1 cellular context compared by ENCODE assay signal in genomic region chr1:116292929-116293725, GRCh38.
TF ChIP-seq lines count a peak whose summit lies in the region.

No MANE protein-coding gene starts in this region.

TF ChIP-seq in HepG2, 621 proteins besides CTCF, POLR2A, EP300 and RAD21 (continued from another document and continues in another):
- TF ChIP-seq, protein P1, sequence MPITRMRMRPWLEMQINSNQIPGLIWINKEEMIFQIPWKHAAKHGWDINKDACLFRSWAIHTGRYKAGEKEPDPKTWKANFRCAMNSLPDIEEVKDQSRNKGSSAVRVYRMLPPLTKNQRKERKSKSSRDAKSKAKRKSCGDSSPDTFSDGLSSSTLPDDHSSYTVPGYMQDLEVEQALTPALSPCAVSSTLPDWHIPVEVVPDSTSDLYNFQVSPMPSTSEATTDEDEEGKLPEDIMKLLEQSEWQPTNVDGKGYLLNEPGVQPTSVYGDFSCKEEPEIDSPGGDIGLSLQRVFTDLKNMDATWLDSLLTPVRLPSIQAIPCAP (CRISPR knock-in tag; IDR thresholded peaks at IDR 0.05; ENCODE audit: low read depth) = no peak
- TF ChIP-seq BRD4 (CRISPR knock-in tag; IDR thresholded peaks at IDR 0.05) (no peak), STAT5B (CRISPR knock-in tag; IDR thresholded peaks at IDR 0.05) (no peak), ZNF121 (CRISPR knock-in tag; IDR thresholded peaks at IDR 0.05) (no peak), LCORL (IDR thresholded peaks at IDR 0.05) (no peak), LCORL (CRISPR knock-in tag; IDR thresholded peaks at IDR 0.05) (peak; percentile 79), ZNF563 (CRISPR knock-in tag; IDR thresholded peaks at IDR 0.05) (no peak), POGZ (CRISPR knock-in tag; IDR thresholded peaks at IDR 0.05) (peak; percentile 67), CREB1 (IDR thresholded peaks at IDR 0.05) (no peak), CREB1 (CRISPR knock-in tag; IDR thresholded peaks at IDR 0.05) (peak; percentile 86), ELF4 (CRISPR knock-in tag; IDR thresholded peaks at IDR 0.05; ENCODE audit: borderline replicate concordance) (no peak), PHF21A (CRISPR knock-in tag; IDR thresholded peaks at IDR 0.05) (peak; percentile 92), KLF12 (CRISPR knock-in tag; IDR thresholded peaks at IDR 0.05; ENCODE audit: borderline replicate concordance) (no peak), ZC3H13 (CRISPR knock-in tag; IDR thresholded peaks at IDR 0.05) (no peak), ZNF430 (CRISPR knock-in tag; IDR thresholded peaks at IDR 0.05) (peak; percentile 55; the same call in 1 of the 2 replicates), ZFY (CRISPR knock-in tag; IDR thresholded peaks at IDR 0.05) (peak; percentile 47), PHB2 (IDR thresholded peaks at IDR 0.05; ENCODE audit: partially characterized antibody) (no peak), ZNF180 (CRISPR knock-in tag; IDR thresholded peaks at IDR 0.05; ENCODE audit: borderline replicate concordance, low read depth) (no peak), MYPOP (CRISPR knock-in tag; IDR thresholded peaks at IDR 0.05) (peak; percentile 75; the same call in 1 of the 2 replicates), ZNF33A (CRISPR knock-in tag; IDR thresholded peaks at IDR 0.05; ENCODE audit: borderline replicate concordance) (no peak), ZSCAN12 (CRISPR knock-in tag; IDR thresholded peaks at IDR 0.05) (no peak), ZNF777 (CRISPR knock-in tag; IDR thresholded peaks at IDR 0.05) (no peak), SNAPC2 (CRISPR knock-in tag; IDR thresholded peaks at IDR 0.05) (0 out of 2 replicates have a peak, but pooled peaks have one; percentile 81), ESRRA (CRISPR knock-in tag; IDR thresholded peaks at IDR 0.05; ENCODE audit: low read depth) (no peak; the same call in 1 of the 2 replicates), NFIB (CRISPR knock-in tag; IDR thresholded peaks at IDR 0.05; ENCODE audit: borderline replicate concordance) (no peak), ZNF496 (CRISPR knock-in tag; IDR thresholded peaks at IDR 0.05; ENCODE audit: insufficient replicate concordance) (no peak), GATAD2A (CRISPR knock-in tag; IDR thresholded peaks at IDR 0.05) (peak; percentile 98), MBD4 (IDR thresholded peaks at IDR 0.05; ENCODE audit: borderline replicate concordance, low read length) (peak; percentile 86; the same call in 1 of the 2 replicates), PAX8 (CRISPR knock-in tag; IDR thresholded peaks at IDR 0.05; ENCODE audit: borderline replicate concordance) (no peak), PHF20 (CRISPR knock-in tag; IDR thresholded peaks at IDR 0.05) (no peak), ZNF747 (CRISPR knock-in tag; IDR thresholded peaks at IDR 0.05; ENCODE audit: borderline replicate concordance) (peak; percentile 72; the same call in 1 of the 2 replicates), ZNF441 (CRISPR knock-in tag; IDR thresholded peaks at IDR 0.05; ENCODE audit: borderline replicate concordance) (peak; percentile 32; the same call in 1 of the 2 replicates), FOXP1 (IDR thresholded peaks at IDR 0.05) (peak; percentile 92), FOXP1 (CRISPR knock-in tag; IDR thresholded peaks at IDR 0.05) (peak; percentile 100), ZNF644 (CRISPR knock-in tag; IDR thresholded peaks at IDR 0.05; ENCODE audit: low read depth) (peak; percentile 90), SIX1 (CRISPR knock-in tag; IDR thresholded peaks at IDR 0.05; ENCODE audit: borderline replicate concordance) (peak; percentile 82; the same call in 1 of the 2 replicates), RBFOX2 (IDR thresholded peaks at IDR 0.05; ENCODE audit: low read depth, low read length) (no peak), ZNF703 (CRISPR knock-in tag; IDR thresholded peaks at IDR 0.05; ENCODE audit: borderline replicate concordance) (peak; percentile 92), ZNF317 (CRISPR knock-in tag; IDR thresholded peaks at IDR 0.05) (0 out of 2 replicates have a peak, but pooled peaks have one; percentile 29), ZBTB44 (CRISPR knock-in tag; IDR thresholded peaks at IDR 0.05) (no peak), ZNF3 (CRISPR knock-in tag; IDR thresholded peaks at IDR 0.05) (peak; percentile 94), THAP7 (CRISPR knock-in tag; IDR thresholded peaks at IDR 0.05) (no peak), ZFP90 (CRISPR knock-in tag; IDR thresholded peaks at IDR 0.05; ENCODE audit: borderline replicate concordance) (no peak), SIN3A (IDR thresholded peaks at IDR 0.05; ENCODE audit: borderline replicate concordance, low read depth, low read length) (no peak), ZNF569 (CRISPR knock-in tag; IDR thresholded peaks at IDR 0.05; ENCODE audit: borderline replicate concordance) (no peak), SP2 (CRISPR knock-in tag; IDR thresholded peaks at IDR 0.05) (no peak), ZNF660 (CRISPR knock-in tag; IDR thresholded peaks at IDR 0.05; ENCODE audit: borderline replicate concordance, low read depth) (no peak), GLI4 (CRISPR knock-in tag; IDR thresholded peaks at IDR 0.05; ENCODE audit: borderline replicate concordance) (no peak), MTA1 (CRISPR knock-in tag; IDR thresholded peaks at IDR 0.05; ENCODE audit: borderline replicate concordance) (no peak), ZBTB14 (CRISPR knock-in tag; IDR thresholded peaks at IDR 0.05) (no peak), HOXA3 (CRISPR knock-in tag; IDR thresholded peaks at IDR 0.05) (peak; percentile 86; the same call in 1 of the 2 replicates)
- TF ChIP-seq, protein P2, sequence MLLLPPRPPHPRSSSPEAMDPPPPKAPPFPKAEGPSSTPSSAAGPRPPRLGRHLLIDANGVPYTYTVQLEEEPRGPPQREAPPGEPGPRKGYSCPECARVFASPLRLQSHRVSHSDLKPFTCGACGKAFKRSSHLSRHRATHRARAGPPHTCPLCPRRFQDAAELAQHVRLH (CRISPR knock-in tag; IDR thresholded peaks at IDR 0.05; ENCODE audit: borderline replicate concordance, low read depth) = 0 out of 2 replicates have a peak, but pooled peaks have one; percentile 34
- TF ChIP-seq, protein P3, sequence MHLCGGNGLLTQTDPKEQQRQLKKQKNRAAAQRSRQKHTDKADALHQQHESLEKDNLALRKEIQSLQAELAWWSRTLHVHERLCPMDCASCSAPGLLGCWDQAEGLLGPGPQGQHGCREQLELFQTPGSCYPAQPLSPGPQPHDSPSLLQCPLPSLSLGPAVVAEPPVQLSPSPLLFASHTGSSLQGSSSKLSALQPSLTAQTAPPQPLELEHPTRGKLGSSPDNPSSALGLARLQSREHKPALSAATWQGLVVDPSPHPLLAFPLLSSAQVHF (CRISPR knock-in tag; IDR thresholded peaks at IDR 0.05) = no peak
- TF ChIP-seq, protein P4, sequence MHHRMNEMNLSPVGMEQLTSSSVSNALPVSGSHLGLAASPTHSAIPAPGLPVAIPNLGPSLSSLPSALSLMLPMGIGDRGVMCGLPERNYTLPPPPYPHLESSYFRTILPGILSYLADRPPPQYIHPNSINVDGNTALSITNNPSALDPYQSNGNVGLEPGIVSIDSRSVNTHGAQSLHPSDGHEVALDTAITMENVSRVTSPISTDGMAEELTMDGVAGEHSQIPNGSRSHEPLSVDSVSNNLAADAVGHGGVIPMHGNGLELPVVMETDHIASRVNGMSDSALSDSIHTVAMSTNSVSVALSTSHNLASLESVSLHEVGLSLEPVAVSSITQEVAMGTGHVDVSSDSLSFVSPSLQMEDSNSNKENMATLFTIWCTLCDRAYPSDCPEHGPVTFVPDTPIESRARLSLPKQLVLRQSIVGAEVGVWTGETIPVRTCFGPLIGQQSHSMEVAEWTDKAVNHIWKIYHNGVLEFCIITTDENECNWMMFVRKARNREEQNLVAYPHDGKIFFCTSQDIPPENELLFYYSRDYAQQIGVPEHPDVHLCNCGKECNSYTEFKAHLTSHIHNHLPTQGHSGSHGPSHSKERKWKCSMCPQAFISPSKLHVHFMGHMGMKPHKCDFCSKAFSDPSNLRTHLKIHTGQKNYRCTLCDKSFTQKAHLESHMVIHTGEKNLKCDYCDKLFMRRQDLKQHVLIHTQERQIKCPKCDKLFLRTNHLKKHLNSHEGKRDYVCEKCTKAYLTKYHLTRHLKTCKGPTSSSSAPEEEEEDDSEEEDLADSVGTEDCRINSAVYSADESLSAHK (CRISPR knock-in tag; IDR thresholded peaks at IDR 0.05; ENCODE audit: borderline replicate concordance) = no peak
- TF ChIP-seq, protein P5, sequence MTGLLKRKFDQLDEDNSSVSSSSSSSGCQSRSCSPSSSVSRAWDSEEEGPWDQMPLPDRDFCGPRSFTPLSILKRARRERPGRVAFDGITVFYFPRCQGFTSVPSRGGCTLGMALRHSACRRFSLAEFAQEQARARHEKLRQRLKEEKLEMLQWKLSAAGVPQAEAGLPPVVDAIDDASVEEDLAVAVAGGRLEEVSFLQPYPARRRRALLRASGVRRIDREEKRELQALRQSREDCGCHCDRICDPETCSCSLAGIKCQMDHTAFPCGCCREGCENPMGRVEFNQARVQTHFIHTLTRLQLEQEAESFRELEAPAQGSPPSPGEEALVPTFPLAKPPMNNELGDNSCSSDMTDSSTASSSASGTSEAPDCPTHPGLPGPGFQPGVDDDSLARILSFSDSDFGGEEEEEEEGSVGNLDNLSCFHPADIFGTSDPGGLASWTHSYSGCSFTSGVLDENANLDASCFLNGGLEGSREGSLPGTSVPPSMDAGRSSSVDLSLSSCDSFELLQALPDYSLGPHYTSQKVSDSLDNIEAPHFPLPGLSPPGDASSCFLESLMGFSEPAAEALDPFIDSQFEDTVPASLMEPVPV (CRISPR knock-in tag; IDR thresholded peaks at IDR 0.05) = no peak
- TF ChIP-seq, protein P6, sequence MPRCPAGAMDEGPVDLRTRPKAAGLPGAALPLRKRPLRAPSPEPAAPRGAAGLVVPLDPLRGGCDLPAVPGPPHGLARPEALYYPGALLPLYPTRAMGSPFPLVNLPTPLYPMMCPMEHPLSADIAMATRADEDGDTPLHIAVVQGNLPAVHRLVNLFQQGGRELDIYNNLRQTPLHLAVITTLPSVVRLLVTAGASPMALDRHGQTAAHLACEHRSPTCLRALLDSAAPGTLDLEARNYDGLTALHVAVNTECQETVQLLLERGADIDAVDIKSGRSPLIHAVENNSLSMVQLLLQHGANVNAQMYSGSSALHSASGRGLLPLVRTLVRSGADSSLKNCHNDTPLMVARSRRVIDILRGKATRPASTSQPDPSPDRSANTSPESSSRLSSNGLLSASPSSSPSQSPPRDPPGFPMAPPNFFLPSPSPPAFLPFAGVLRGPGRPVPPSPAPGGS (CRISPR knock-in tag; IDR thresholded peaks at IDR 0.05) = peak; percentile 63; the same call in 1 of the 2 replicates
- TF ChIP-seq, protein P7, sequence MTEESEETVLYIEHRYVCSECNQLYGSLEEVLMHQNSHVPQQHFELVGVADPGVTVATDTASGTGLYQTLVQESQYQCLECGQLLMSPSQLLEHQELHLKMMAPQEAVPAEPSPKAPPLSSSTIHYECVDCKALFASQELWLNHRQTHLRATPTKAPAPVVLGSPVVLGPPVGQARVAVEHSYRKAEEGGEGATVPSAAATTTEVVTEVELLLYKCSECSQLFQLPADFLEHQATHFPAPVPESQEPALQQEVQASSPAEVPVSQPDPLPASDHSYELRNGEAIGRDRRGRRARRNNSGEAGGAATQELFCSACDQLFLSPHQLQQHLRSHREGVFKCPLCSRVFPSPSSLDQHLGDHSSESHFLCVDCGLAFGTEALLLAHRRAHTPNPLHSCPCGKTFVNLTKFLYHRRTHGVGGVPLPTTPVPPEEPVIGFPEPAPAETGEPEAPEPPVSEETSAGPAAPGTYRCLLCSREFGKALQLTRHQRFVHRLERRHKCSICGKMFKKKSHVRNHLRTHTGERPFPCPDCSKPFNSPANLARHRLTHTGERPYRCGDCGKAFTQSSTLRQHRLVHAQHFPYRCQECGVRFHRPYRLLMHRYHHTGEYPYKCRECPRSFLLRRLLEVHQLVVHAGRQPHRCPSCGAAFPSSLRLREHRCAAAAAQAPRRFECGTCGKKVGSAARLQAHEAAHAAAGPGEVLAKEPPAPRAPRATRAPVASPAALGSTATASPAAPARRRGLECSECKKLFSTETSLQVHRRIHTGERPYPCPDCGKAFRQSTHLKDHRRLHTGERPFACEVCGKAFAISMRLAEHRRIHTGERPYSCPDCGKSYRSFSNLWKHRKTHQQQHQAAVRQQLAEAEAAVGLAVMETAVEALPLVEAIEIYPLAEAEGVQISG (CRISPR knock-in tag; IDR thresholded peaks at IDR 0.05) = peak; percentile 73; the same call in 1 of the 2 replicates
